In genomic region chr11:101126551-101127347, GRCh38 we compare ENCODE assay signal across 9 cellular contexts. TPM values are rescaled to one million over a fixed set of nuclear protein-coding genes. Genes with fewer than 3 reads are reported as not detected.
DNase-seq lines count a peak whose midpoint lies in the region; ATAC-seq and TF ChIP-seq lines count a peak whose summit lies in the region.
"Had no signal": no experiment of that assay in that cellular context is flagged by ENCODE, and none has a peak within 500 bp of the region (broad histone marks: within the 10 kb centered on the region; RNA-seq: fewer than 3 reads in every experiment).

No MANE protein-coding gene starts in this region.

- H3K4me1 Mint-ChIP-seq in activated CD4-positive, alpha-beta T cell treated with anti-CD3 and anti-CD28 coated beads, Interleukin-2, amount 10 ng/mL, durations not matched to agents 7 days and 5 days, result no peaks in the 10 kb centered on the region
- peaks cover 5% of the 10 kb centered on the region for H3K4me1 Mint-ChIP-seq in memory B cell
- peaks cover 0 to 4% (median 4%) of the 10 kb centered on the region in 7 donors for H3K4me1 Mint-ChIP-seq in naive thymus-derived CD4-positive, alpha-beta T cell

- H3K4me1 ChIP-seq in endocrine pancreas (ENCODE audit: control insufficient read depth, insufficient read depth, low read length) (peaks cover 4% of the 10 kb centered on the region), upper lobe of left lung (peaks cover 0 to 16% (median 7%) of the 10 kb centered on the region in 4 donors)
- no peaks in the 10 kb centered on the region for H3K4me1 ChIP-seq in naive thymus-derived CD4-positive, alpha-beta T cell (ENCODE audit: control insufficient read depth in 2 of 2, insufficient read depth in 2 of 2, low read length in 2 of 2)

- H3K9me3 Mint-ChIP-seq in activated CD4-positive, alpha-beta T cell treated with anti-CD3 and anti-CD28 coated beads, Interleukin-2, amount 10 ng/mL, durations not matched to agents 7 days and 5 days, result no peaks in the 10 kb centered on the region
- no peaks in the 10 kb centered on the region for H3K9me3 Mint-ChIP-seq in memory B cell
- H3K9me3 Mint-ChIP-seq in naive thymus-derived CD4-positive, alpha-beta T cell, result peaks cover 0 to 33% (median 7%) of the 10 kb centered on the region in 11 donors

- H3K36me3 ChIP-seq in endocrine pancreas (ENCODE audit: control insufficient read depth, insufficient read depth, low read length), result no peaks in the 10 kb centered on the region
- H3K36me3 ChIP-seq in upper lobe of left lung, result no peaks in the 10 kb centered on the region
- H3K36me3 ChIP-seq in naive thymus-derived CD4-positive, alpha-beta T cell (ENCODE audit: control insufficient read depth in 2 of 3, insufficient read depth in 3 of 3, low read length in 3 of 3), result no peaks in the 10 kb centered on the region

- peaks cover 49% of the 10 kb centered on the region for H3K27me3 Mint-ChIP-seq in activated CD4-positive, alpha-beta T cell treated with anti-CD3 and anti-CD28 coated beads, Interleukin-2, amount 10 ng/mL, durations not matched to agents 7 days and 5 days
- peaks cover 18% of the 10 kb centered on the region for H3K27me3 Mint-ChIP-seq in memory B cell
- H3K27me3 Mint-ChIP-seq in naive thymus-derived CD4-positive, alpha-beta T cell, result peaks cover 31 to 52% (median 48%) of the 10 kb centered on the region in 5 donors

- H3K27ac ChIP-seq in upper lobe of left lung, result peak overlapping the region in 3 of 4 donors; percentile 43 to 78 (median 49)
- H3K27ac ChIP-seq in naive thymus-derived CD4-positive, alpha-beta T cell (ENCODE audit: low read depth, low read length), result no peak overlapping the region
- H3K27ac ChIP-seq: C4-2B had no signal

- CTCF ChIA-PET in activated CD4-positive, alpha-beta T cell treated with anti-CD3 and anti-CD28 coated beads, Interleukin-2, amount 10 ng/mL, durations not matched to agents 7 days and 5 days (lab: Charles Lee), result no interaction called here
- CTCF ChIA-PET in naive thymus-derived CD4-positive, alpha-beta T cell (lab: Charles Lee), result no interaction called here

- TF ChIP-seq CTCF in upper lobe of left lung (IDR thresholded peaks at IDR 0.05), result no peak

- H3K36me3 Mint-ChIP-seq in activated CD4-positive, alpha-beta T cell treated with anti-CD3 and anti-CD28 coated beads, Interleukin-2, amount 10 ng/mL, durations not matched to agents 7 days and 5 days (ENCODE audit: low read depth), result peaks cover 2% of the 10 kb centered on the region
- no peaks in the 10 kb centered on the region for H3K36me3 Mint-ChIP-seq in memory B cell
- H3K36me3 Mint-ChIP-seq in naive thymus-derived CD4-positive, alpha-beta T cell, result no peaks in the 10 kb centered on the region

- peak; percentile 15 for ATAC-seq in memory B cell (ENCODE audit: low read depth)
- no peak for ATAC-seq in upper lobe of left lung (ENCODE audit: low FRiP score in 2 of 2)
- no peak for ATAC-seq in naive thymus-derived CD4-positive, alpha-beta T cell

- no peaks in the 10 kb centered on the region for H3K27me3 ChIP-seq in endocrine pancreas (ENCODE audit: control insufficient read depth, insufficient read depth, low read length)
- H3K27me3 ChIP-seq in upper lobe of left lung, result peaks cover 0 to 20% (median 8%) of the 10 kb centered on the region in 4 donors
- no peaks in the 10 kb centered on the region for H3K27me3 ChIP-seq in naive thymus-derived CD4-positive, alpha-beta T cell (ENCODE audit: control insufficient read depth in 2 of 2, insufficient read depth in 2 of 2, low read length in 2 of 2)

- peak overlapping the region; percentile 25 for H3K4me3 Mint-ChIP-seq in activated CD4-positive, alpha-beta T cell treated with anti-CD3 and anti-CD28 coated beads, Interleukin-2, amount 10 ng/mL, durations not matched to agents 7 days and 5 days
- H3K4me3 Mint-ChIP-seq in memory B cell, result peak overlapping the region; percentile 86
- H3K4me3 Mint-ChIP-seq in naive thymus-derived CD4-positive, alpha-beta T cell, result peak overlapping the region in 3 of 10 donors; percentile 5 to 42 (median 13)

- peak overlapping the region; percentile 85 for H3K4me3 ChIP-seq in endocrine pancreas (ENCODE audit: control insufficient read depth, insufficient read depth, low read length)
- H3K4me3 ChIP-seq in upper lobe of left lung, result peak overlapping the region; percentile 12 to 55 (median 46)
- no peak overlapping the region for H3K4me3 ChIP-seq in naive thymus-derived CD4-positive, alpha-beta T cell (ENCODE audit: low read length)

- WGBS in upper lobe of left lung, 2 donors, result 3 to 11% methylated on average over 24 to 27 of the region's 28 CpGs

- H3K27ac Mint-ChIP-seq in activated CD4-positive, alpha-beta T cell treated with anti-CD3 and anti-CD28 coated beads, Interleukin-2, amount 10 ng/mL, durations not matched to agents 7 days and 5 days, result no peak overlapping the region
- no peak overlapping the region for H3K27ac Mint-ChIP-seq in memory B cell
- H3K27ac Mint-ChIP-seq in naive thymus-derived CD4-positive, alpha-beta T cell, result no peak overlapping the region

- POLR2A ChIA-PET in activated CD4-positive, alpha-beta T cell treated with anti-CD3 and anti-CD28 coated beads, Interleukin-2, amount 10 ng/mL, durations not matched to agents 7 days and 5 days (lab: Charles Lee), result no interaction called here
- POLR2A ChIA-PET in naive thymus-derived CD4-positive, alpha-beta T cell (lab: Charles Lee), result no interaction called here

- H3K9ac ChIP-seq in endocrine pancreas (ENCODE audit: control insufficient read depth, insufficient read depth, low read length), result peak overlapping the region; percentile 74

- no peak for DNase-seq in activated CD4-positive, alpha-beta T cell treated with anti-CD3 and anti-CD28 coated beads, Interleukin-2, amount 10 ng/mL, durations not matched to agents 7 days and 5 days
- no peak for DNase-seq in activated CD4-positive, alpha-beta T cell treated with anti-CD3 and anti-CD28 coated beads for 4 hours
- peak in 1 of 2 donors; percentile 13 for DNase-seq in memory B cell (ENCODE audit: low spot score in 2 of 2)
- peak in 1 of 2 donors; percentile 30 for DNase-seq in upper lobe of left lung
- DNase-seq in nucleus accumbens (lab: John Stamatoyannopoulos, UW), result no peak
- DNase-seq in HCEC 1CT, result no peak
- no peak for DNase-seq in naive thymus-derived CD4-positive, alpha-beta T cell

- no peak for TF ChIP-seq POLR2A in upper lobe of left lung (IDR thresholded peaks at IDR 0.05)

- intact Hi-C loops in naive thymus-derived CD4-positive, alpha-beta T cell (cut with micrococcal nuclease), result no loop called here

- H3K9me3 ChIP-seq in endocrine pancreas (ENCODE audit: control insufficient read depth, low read length) (no peaks in the 10 kb centered on the region), upper lobe of left lung (no peaks in the 10 kb centered on the region)
- H3K9me3 ChIP-seq in naive thymus-derived CD4-positive, alpha-beta T cell (ENCODE audit: control insufficient read depth in 2 of 3, low read length in 3 of 3), result no peaks in the 10 kb centered on the region

- no peak for TF ChIP-seq EP300 in upper lobe of left lung (IDR thresholded peaks at IDR 0.05)

RNA-seq across cellular contexts. Expression of gene PGR, which starts 2.9 kb away (rescaled TPM):
- total RNA-seq in activated CD4-positive, alpha-beta T cell treated with anti-CD3 and anti-CD28 coated beads, Interleukin-2, amount 10 ng/mL, durations not matched to agents 7 days and 5 days, result not detected
- total RNA-seq in upper lobe of left lung, result 1 to 10 TPM in 5 of 6 donors, under 1 TPM in 1; 0.94 to 4.2 (median 2.3) TPM
- not detected for total RNA-seq in naive thymus-derived CD4-positive, alpha-beta T cell
- not detected for polyA plus RNA-seq in naive thymus-derived CD4-positive, alpha-beta T cell
